Comparison of ENCODE assay signal across 1 cellular context in genomic region chr10:72523932-72524396, GRCh38.
A peak's percentile ranks its signal among the peaks of the same experiment; 100 is the strongest.
TF ChIP-seq lines count a peak whose summit lies in the region.

No MANE protein-coding gene starts in this region.

TF ChIP-seq in HepG2, 621 proteins besides CTCF, POLR2A, EP300 and RAD21 (continued from another document and continues in another):
- TF ChIP-seq ZNF333 (CRISPR knock-in tag; IDR thresholded peaks at IDR 0.05; ENCODE audit: borderline replicate concordance): no peak
- TF ChIP-seq CEBPG (CRISPR knock-in tag; IDR thresholded peaks at IDR 0.05): peak; percentile 50
- no peak for TF ChIP-seq ZNF710 (CRISPR knock-in tag; IDR thresholded peaks at IDR 0.05; ENCODE audit: borderline replicate concordance)
- peak; percentile 58; the same call in 1 of the 2 replicates for TF ChIP-seq NCOR1 (IDR thresholded peaks at IDR 0.05; ENCODE audit: borderline replicate concordance, low read length)
- TF ChIP-seq TAF1 (CRISPR knock-in tag; IDR thresholded peaks at IDR 0.05): no peak
- TF ChIP-seq ZNF605 (CRISPR knock-in tag; IDR thresholded peaks at IDR 0.05): peak; percentile 37; the same call in 1 of the 2 replicates
- TF ChIP-seq KLF15 (CRISPR knock-in tag; IDR thresholded peaks at IDR 0.05; ENCODE audit: borderline replicate concordance): no peak
- no peak for TF ChIP-seq ESRRA (CRISPR knock-in tag; IDR thresholded peaks at IDR 0.05; ENCODE audit: low read depth)
- no peak for TF ChIP-seq KLF16 (CRISPR knock-in tag; IDR thresholded peaks at IDR 0.05)
- no peak for TF ChIP-seq ZSCAN21 (CRISPR knock-in tag; IDR thresholded peaks at IDR 0.05; ENCODE audit: borderline replicate concordance)
- no peak for TF ChIP-seq SNAPC2 (CRISPR knock-in tag; IDR thresholded peaks at IDR 0.05)
- no peak for TF ChIP-seq LCORL (IDR thresholded peaks at IDR 0.05)
- no peak for TF ChIP-seq LCORL (CRISPR knock-in tag; IDR thresholded peaks at IDR 0.05)
- no peak for TF ChIP-seq SP5 (CRISPR knock-in tag; IDR thresholded peaks at IDR 0.05; ENCODE audit: borderline replicate concordance, low read depth)
- peak; percentile 47; the same call in 1 of the 2 replicates for TF ChIP-seq PITX1 (CRISPR knock-in tag; IDR thresholded peaks at IDR 0.05)
- TF ChIP-seq HNF1A (IDR thresholded peaks at IDR 0.05; ENCODE audit: low read depth): peak; percentile 87
- peak; percentile 87; the same call in 1 of the 2 replicates for TF ChIP-seq HNF1A (CRISPR knock-in tag; IDR thresholded peaks at IDR 0.05; ENCODE audit: borderline replicate concordance)
- 0 out of 2 replicates have a peak, but pooled peaks have one; percentile 46 for TF ChIP-seq MED1 (CRISPR knock-in tag; IDR thresholded peaks at IDR 0.05)
- no peak for TF ChIP-seq ZBTB3 (CRISPR knock-in tag; IDR thresholded peaks at IDR 0.05; ENCODE audit: borderline replicate concordance, low read depth)
- TF ChIP-seq MEIS1 (CRISPR knock-in tag; IDR thresholded peaks at IDR 0.05; ENCODE audit: borderline replicate concordance): no peak
- no peak for TF ChIP-seq HMGXB4 (CRISPR knock-in tag; IDR thresholded peaks at IDR 0.05; ENCODE audit: borderline replicate concordance in 1 of 2, low read depth in 1 of 2)
- peak; percentile 41; the same call in 1 of the 2 replicates for TF ChIP-seq NCOA2 (CRISPR knock-in tag; IDR thresholded peaks at IDR 0.05)
- TF ChIP-seq RARA (CRISPR knock-in tag; IDR thresholded peaks at IDR 0.05): 0 out of 2 replicates have a peak, but pooled peaks have one; percentile 29
- TF ChIP-seq HOXA9 (CRISPR knock-in tag; IDR thresholded peaks at IDR 0.05; ENCODE audit: borderline replicate concordance): no peak
- no peak for TF ChIP-seq GPBP1L1 (CRISPR knock-in tag; IDR thresholded peaks at IDR 0.05)
- TF ChIP-seq MTA3 (CRISPR knock-in tag; IDR thresholded peaks at IDR 0.05): no peak
- TF ChIP-seq ZBTB43 (CRISPR knock-in tag; conservative IDR thresholded peaks at IDR 0.05): no peak
- no peak for TF ChIP-seq DDIT3 (CRISPR knock-in tag; IDR thresholded peaks at IDR 0.05)
- TF ChIP-seq MED8 (CRISPR knock-in tag; IDR thresholded peaks at IDR 0.05; ENCODE audit: insufficient replicate concordance): no peak
- TF ChIP-seq ZNF335 (CRISPR knock-in tag; IDR thresholded peaks at IDR 0.05): no peak
- TF ChIP-seq REPIN1 (CRISPR knock-in tag; IDR thresholded peaks at IDR 0.05; ENCODE audit: borderline replicate concordance, low read depth): no peak
- TF ChIP-seq ZZZ3 (CRISPR knock-in tag; IDR thresholded peaks at IDR 0.05; ENCODE audit: borderline replicate concordance): no peak
- no peak for TF ChIP-seq MXD3 (CRISPR knock-in tag; IDR thresholded peaks at IDR 0.05)
- TF ChIP-seq HMGA1 (CRISPR knock-in tag; conservative IDR thresholded peaks at IDR 0.05): no peak
- TF ChIP-seq PAXIP1 (CRISPR knock-in tag; conservative IDR thresholded peaks at IDR 0.05): peak; percentile 80
- no peak for TF ChIP-seq HIVEP1 (CRISPR knock-in tag; IDR thresholded peaks at IDR 0.05)
- TF ChIP-seq RFX1 (IDR thresholded peaks at IDR 0.05): no peak
- no peak for TF ChIP-seq ZC3H13 (CRISPR knock-in tag; IDR thresholded peaks at IDR 0.05)
- no peak for TF ChIP-seq ZNF3 (CRISPR knock-in tag; IDR thresholded peaks at IDR 0.05)
- TF ChIP-seq ATRX (CRISPR knock-in tag; IDR thresholded peaks at IDR 0.05; ENCODE audit: borderline replicate concordance): no peak
- TF ChIP-seq HHEX (CRISPR knock-in tag; IDR thresholded peaks at IDR 0.05): no peak
- TF ChIP-seq ZBTB25 (CRISPR knock-in tag; IDR thresholded peaks at IDR 0.05): no peak
- 0 out of 2 replicates have a peak, but pooled peaks have one; percentile 40 for TF ChIP-seq MEF2D (CRISPR knock-in tag; IDR thresholded peaks at IDR 0.05)
- TF ChIP-seq AFF4 (CRISPR knock-in tag; IDR thresholded peaks at IDR 0.05): no peak
- no peak for TF ChIP-seq SMARCE1 (IDR thresholded peaks at IDR 0.05; ENCODE audit: borderline replicate concordance)
- no peak for TF ChIP-seq HES4 (CRISPR knock-in tag; IDR thresholded peaks at IDR 0.05; ENCODE audit: borderline replicate concordance)
